In the genomic region with DNA sequence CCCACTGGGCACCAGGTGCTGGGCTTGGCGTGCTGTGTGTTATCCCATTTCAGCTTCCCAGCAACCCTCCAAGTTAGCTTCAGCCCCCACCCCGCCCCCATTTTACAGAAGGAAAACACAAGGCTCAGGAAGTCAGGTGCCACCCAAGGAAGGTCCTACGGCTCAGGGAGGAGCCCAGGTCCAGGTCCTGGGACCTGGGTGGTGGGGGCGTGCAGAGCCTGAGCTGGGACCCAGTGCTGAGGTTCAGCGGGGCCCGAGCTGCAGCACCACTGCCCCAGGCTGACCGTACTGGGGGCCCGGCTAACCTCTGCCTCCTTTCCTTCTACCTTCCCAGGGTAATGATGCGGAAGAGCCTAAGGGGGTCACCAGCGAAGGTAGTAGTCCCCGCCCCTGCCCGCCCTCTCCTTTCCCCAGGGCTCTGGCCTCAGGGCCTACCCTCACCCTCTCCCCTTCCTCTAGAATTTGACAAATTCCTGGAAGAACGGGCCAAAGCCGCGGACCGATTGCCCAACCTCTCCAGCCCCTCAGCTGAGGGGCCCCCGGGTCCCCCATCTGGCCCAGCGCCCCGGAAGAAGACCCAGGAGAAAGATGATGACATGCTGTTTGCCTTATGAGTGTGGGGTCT, we compare ENCODE assay signal across 23 cellular contexts. TPM values are rescaled to one million over a fixed set of nuclear protein-coding genes. Genes with fewer than 3 reads are reported as not detected.
A peak's percentile ranks its signal among the peaks of the same experiment; 100 is the strongest.
DNase-seq lines count a peak whose midpoint lies in the region; ATAC-seq, FAIRE-seq and TF ChIP-seq lines count a peak whose summit lies in the region.
"Had no signal": no experiment of that assay in that cellular context is flagged by ENCODE, and none has a peak within 500 bp of the region (broad histone marks: within the 10 kb centered on the region; RNA-seq: fewer than 3 reads in every experiment).

No MANE protein-coding gene starts in this region.

- FAIRE-seq in kidney (lab: Jason Lieb, UNC): no peak
- FAIRE-seq: A549, G401.6, GM12892, H54 had no signal

- H3K27ac ChIP-seq in BLaER1: 0 out of 2 replicates have a peak overlapping the region, but pooled peaks have one; percentile 13
- no peak overlapping the region for H3K27ac ChIP-seq in KMS-11
- H3K27ac ChIP-seq in kidney (ENCODE audit: low read depth in 2 of 2, low read length in 2 of 2): no peak overlapping the region
- no peak overlapping the region for H3K27ac ChIP-seq in CD4-positive, alpha-beta T cell (ENCODE audit: low read depth, low read length)
- no peak overlapping the region for H3K27ac ChIP-seq in CD8-positive, alpha-beta memory T cell (ENCODE audit: low read depth, low read length)
- no peak overlapping the region for H3K27ac ChIP-seq in CD4-positive, alpha-beta memory T cell (ENCODE audit: low read depth, low read length)
- H3K27ac ChIP-seq: A549 had no signal

- H2AFZ ChIP-seq in KMS-11 (ENCODE audit: low read depth): no peak overlapping the region

- peak overlapping the region; percentile 68 for H3K27ac Mint-ChIP-seq in stimulated activated effector memory CD8-positive, alpha-beta T cell treated with anti-CD3 and anti-CD28 coated beads, Interleukin-12 subunit alpha, Interleukin-12 subunit beta, amount 100 ng/mL, for 72 hours
- no peak overlapping the region for H3K27ac Mint-ChIP-seq in CD4-positive, alpha-beta T cell
- H3K27ac Mint-ChIP-seq in CD8-positive, alpha-beta memory T cell: peak overlapping the region in 1 of 8 donors; percentile 71
- peak overlapping the region in 1 of 7 donors; percentile 30 for H3K27ac Mint-ChIP-seq in CD4-positive, alpha-beta memory T cell
- H3K27ac Mint-ChIP-seq: HFFc6 had no signal

- peaks cover 52% of the 10 kb centered on the region for H3K36me3 ChIP-seq in BLaER1
- no peaks in the 10 kb centered on the region for H3K36me3 ChIP-seq in KMS-11 (ENCODE audit: insufficient read depth)
- H3K36me3 ChIP-seq in kidney (ENCODE audit: control insufficient read depth in 1 of 2, insufficient read depth in 2 of 2, low read length in 2 of 2): peaks cover 17 to 29% of the 10 kb centered on the region in 2 donors
- no peaks in the 10 kb centered on the region for H3K36me3 ChIP-seq in CD8-positive, alpha-beta memory T cell (ENCODE audit: insufficient read depth, low read length)
- H3K36me3 ChIP-seq in CD4-positive, alpha-beta memory T cell (ENCODE audit: insufficient read depth, low read length): peaks cover 9% of the 10 kb centered on the region
- H3K36me3 ChIP-seq: HAP-1 had no signal

- H4K20me1 ChIP-seq in BLaER1 (no peaks in the 10 kb centered on the region), KMS-11 (ENCODE audit: insufficient read depth) (no peaks in the 10 kb centered on the region)

- H3K27me3 ChIP-seq in BLaER1 (no peaks in the 10 kb centered on the region), KMS-11 (ENCODE audit: insufficient read depth, low read depth) (no peaks in the 10 kb centered on the region)
- no peaks in the 10 kb centered on the region for H3K27me3 ChIP-seq in CD4-positive, alpha-beta T cell (ENCODE audit: control insufficient read depth, insufficient read depth, low read length)
- H3K27me3 ChIP-seq in CD8-positive, alpha-beta memory T cell (ENCODE audit: insufficient read depth, low read length, poor library complexity, severe bottlenecking): no peaks in the 10 kb centered on the region
- H3K27me3 ChIP-seq in CD4-positive, alpha-beta memory T cell (ENCODE audit: insufficient read depth, low read length): no peaks in the 10 kb centered on the region
- H3K27me3 ChIP-seq: BE2C had no signal

- H3K9ac ChIP-seq in BLaER1 (no peak overlapping the region), KMS-11 (no peak overlapping the region), kidney (ENCODE audit: low read length in 2 of 2) (no peak overlapping the region)

- H3K4me1 ChIP-seq in BLaER1 (peaks cover 51% of the 10 kb centered on the region), KMS-11 (ENCODE audit: low read depth, poor library complexity, severe bottlenecking) (peaks cover 52% of the 10 kb centered on the region), kidney (ENCODE audit: control insufficient read depth in 1 of 2, insufficient read depth in 1 of 2, low read depth in 1 of 2, low read length in 2 of 2) (peaks cover 0 to 12% of the 10 kb centered on the region in 2 donors)
- H3K4me1 ChIP-seq in CD8-positive, alpha-beta memory T cell (ENCODE audit: insufficient read depth, low read length): peaks cover 7% of the 10 kb centered on the region
- H3K4me1 ChIP-seq in CD4-positive, alpha-beta memory T cell (ENCODE audit: insufficient read depth, low read length): peaks cover 14% of the 10 kb centered on the region

- no peaks in the 10 kb centered on the region for H3K36me3 Mint-ChIP-seq in stimulated activated effector memory CD8-positive, alpha-beta T cell treated with anti-CD3 and anti-CD28 coated beads, Interleukin-12 subunit alpha, Interleukin-12 subunit beta, amount 100 ng/mL, for 72 hours
- H3K36me3 Mint-ChIP-seq in CD4-positive, alpha-beta T cell (ENCODE audit: low read depth): peaks cover 25% of the 10 kb centered on the region
- peaks cover 0 to 35% (median 2%) of the 10 kb centered on the region in 3 donors for H3K36me3 Mint-ChIP-seq in CD8-positive, alpha-beta memory T cell
- peaks cover 0 to 21% of the 10 kb centered on the region in 2 donors for H3K36me3 Mint-ChIP-seq in CD4-positive, alpha-beta memory T cell

- peaks cover 19% of the 10 kb centered on the region for H3K4me1 Mint-ChIP-seq in stimulated activated effector memory CD8-positive, alpha-beta T cell treated with anti-CD3 and anti-CD28 coated beads, Interleukin-12 subunit alpha, Interleukin-12 subunit beta, amount 100 ng/mL, for 72 hours
- peaks cover 15% of the 10 kb centered on the region for H3K4me1 Mint-ChIP-seq in CD4-positive, alpha-beta T cell (ENCODE audit: low read depth)
- H3K4me1 Mint-ChIP-seq in CD8-positive, alpha-beta memory T cell: peaks cover 10 to 16% (median 14%) of the 10 kb centered on the region in 3 donors
- H3K4me1 Mint-ChIP-seq in CD4-positive, alpha-beta memory T cell: peaks cover 11 to 16% (median 14%) of the 10 kb centered on the region in 4 donors

- no peak for TF ChIP-seq CTCF in KMS-11 (conservative IDR thresholded peaks at IDR 0.05; ENCODE audit: low read depth, low read length)
- TF ChIP-seq CTCF in kidney (IDR thresholded peaks at IDR 0.05; ENCODE audit: borderline replicate concordance, extremely low read depth, insufficient read depth): no peak
- no peak for TF ChIP-seq CTCF in CD4-positive, alpha-beta T cell (IDR thresholded peaks at IDR 0.05)

- H3K4me3 ChIP-seq in BLaER1: no peak overlapping the region
- no peak overlapping the region for H3K4me3 ChIP-seq in KMS-11 (IDR thresholded peaks at IDR 0.05; ENCODE audit: insufficient read depth, low read depth, low read length)
- no peak overlapping the region for H3K4me3 ChIP-seq in kidney (ENCODE audit: low read length in 2 of 2)
- no peak overlapping the region for H3K4me3 ChIP-seq in CD8-positive, alpha-beta memory T cell (ENCODE audit: low read length)
- H3K4me3 ChIP-seq in CD4-positive, alpha-beta memory T cell (ENCODE audit: low read length in 2 of 2): no peak overlapping the region
- H3K4me3 ChIP-seq: A549, HAP-1 had no signal

- POLR2A ChIA-PET in CD4-positive, alpha-beta T cell (lab: Charles Lee): no interaction called here
- POLR2A ChIA-PET in CD8-positive, alpha-beta memory T cell (lab: Charles Lee): no interaction called here
- POLR2A ChIA-PET in CD4-positive, alpha-beta memory T cell (lab: Charles Lee; ENCODE audit: partially characterized antibody): interaction anchor here (1.8 kb wide), 1 partner anchor 16 kb away, joined by 4 read pairs; no protein-coding TSS in a partner anchor

- no peak overlapping the region for H3K4me2 ChIP-seq in BLaER1
- H3K4me2 ChIP-seq in KMS-11: peak overlapping the region; percentile 89; the same call in 1 of the 2 replicates
- H3K4me2 ChIP-seq: A549 had no signal

- H3K27me3 Mint-ChIP-seq in CD4-positive, alpha-beta T cell: peaks cover 7% of the 10 kb centered on the region
- H3K27me3 Mint-ChIP-seq in CD8-positive, alpha-beta memory T cell: peaks cover 5 to 6% of the 10 kb centered on the region in 2 donors
- peaks cover 0 to 1% of the 10 kb centered on the region in 2 donors for H3K27me3 Mint-ChIP-seq in CD4-positive, alpha-beta memory T cell

- no peaks in the 10 kb centered on the region for H3K9me3 Mint-ChIP-seq in stimulated activated effector memory CD8-positive, alpha-beta T cell treated with anti-CD3 and anti-CD28 coated beads, Interleukin-12 subunit alpha, Interleukin-12 subunit beta, amount 100 ng/mL, for 72 hours
- H3K9me3 Mint-ChIP-seq in CD4-positive, alpha-beta T cell: no peaks in the 10 kb centered on the region
- H3K9me3 Mint-ChIP-seq in CD8-positive, alpha-beta memory T cell: no peaks in the 10 kb centered on the region
- H3K9me3 Mint-ChIP-seq in CD4-positive, alpha-beta memory T cell: peaks cover 0 to 2% (median 0%) of the 10 kb centered on the region in 8 donors
- H3K9me3 Mint-ChIP-seq: HFFc6 had no signal

- H3K4me3 Mint-ChIP-seq in stimulated activated effector memory CD8-positive, alpha-beta T cell treated with anti-CD3 and anti-CD28 coated beads, Interleukin-12 subunit alpha, Interleukin-12 subunit beta, amount 100 ng/mL, for 72 hours: no peak overlapping the region
- H3K4me3 Mint-ChIP-seq in CD4-positive, alpha-beta T cell: no peak overlapping the region
- H3K4me3 Mint-ChIP-seq in CD8-positive, alpha-beta memory T cell: no peak overlapping the region
- no peak overlapping the region for H3K4me3 Mint-ChIP-seq in CD4-positive, alpha-beta memory T cell
- H3K4me3 Mint-ChIP-seq: HFFc6 had no signal

- no peaks in the 10 kb centered on the region for H3K79me2 ChIP-seq in KMS-11 (ENCODE audit: insufficient read depth, low read depth)

- DNase-seq in kidney: peak; percentile 54
- DNase-seq in stimulated activated effector memory CD8-positive, alpha-beta T cell treated with anti-CD3 and anti-CD28 coated beads, Interleukin-12 subunit alpha, Interleukin-12 subunit beta, amount 100 ng/mL, for 72 hours (ENCODE audit: low spot score in 2 of 2): no peak
- no peak for DNase-seq in CD4-positive, alpha-beta T cell
- no peak for DNase-seq in CD8-positive, alpha-beta memory T cell
- no peak for DNase-seq in CD4-positive, alpha-beta memory T cell
- DNase-seq: 8988T, ACHN, AML-193, BE2C, C1 segment of cervical spinal cord, Calu3, COR-L47, DMS53, DMS79 treated with DMSO at 0.1 percent for 48 hours, GOT3, HFFc6 had no signal

- H3K9me3 ChIP-seq in BLaER1 (peaks cover 9% of the 10 kb centered on the region; the same call in 1 of the 2 replicates), kidney (ENCODE audit: control insufficient read depth in 1 of 2, low read length in 2 of 2) (no peaks in the 10 kb centered on the region)
- no peaks in the 10 kb centered on the region for H3K9me3 ChIP-seq in CD4-positive, alpha-beta T cell (ENCODE audit: control insufficient read depth, low read length)
- H3K9me3 ChIP-seq in CD8-positive, alpha-beta memory T cell (ENCODE audit: low read length): no peaks in the 10 kb centered on the region
- no peaks in the 10 kb centered on the region for H3K9me3 ChIP-seq in CD4-positive, alpha-beta memory T cell (ENCODE audit: control insufficient read depth in 1 of 2, low read length in 2 of 2)
- H3K9me3 ChIP-seq: A549, BE2C, HAP-1 had no signal

- intact Hi-C loops in kidney (cut with DNase I): loop anchor here (10.0 kb wide), 1 partner anchor 238 kb away; no protein-coding TSS in a partner anchor
- intact Hi-C loops in CD4-positive, alpha-beta T cell (cut with DNase I, micrococcal nuclease): no loop called here
- intact Hi-C loops in CD4-positive, alpha-beta memory T cell (cut with micrococcal nuclease): no loop called here

- ATAC-seq in stimulated activated effector memory CD8-positive, alpha-beta T cell treated with anti-CD3 and anti-CD28 coated beads, Interleukin-12 subunit alpha, Interleukin-12 subunit beta, amount 100 ng/mL, for 72 hours: no peak
- ATAC-seq in CD4-positive, alpha-beta T cell (ENCODE audit: poor library complexity): no peak
- ATAC-seq: A549 had no signal

- CTCF ChIA-PET in CD4-positive, alpha-beta T cell (lab: Charles Lee): interaction anchor here (0.6 kb wide), 1 partner anchor 93 kb away, joined by 3 read pairs; no protein-coding TSS in a partner anchor
- CTCF ChIA-PET in CD8-positive, alpha-beta memory T cell (lab: Charles Lee): no interaction called here
- CTCF ChIA-PET in CD4-positive, alpha-beta memory T cell (lab: Charles Lee; ENCODE audit: partially characterized antibody): interaction anchor here (1.4 kb wide), 1 partner anchor 237 kb away, joined by 4 read pairs; no protein-coding TSS in a partner anchor

RNA-seq across cellular contexts. Expression of gene HMOX1, which starts 34.2 kb away (rescaled TPM):
- 37.7 TPM for total RNA-seq in kidney
- 234 TPM for polyA plus RNA-seq in kidney (ENCODE audit: insufficient read depth, low read depth, low replicate concordance)
- 1 to 10 TPM; 1.1 to 1.5 TPM for total RNA-seq in CD4-positive, alpha-beta T cell
- 1 to 10 TPM; 5.1 to 5.6 TPM for total RNA-seq in CD8-positive, alpha-beta memory T cell
- 0.25 TPM for polyA plus RNA-seq in CD8-positive, alpha-beta memory T cell
- 1 to 10 TPM; 7.7 to 8.3 TPM for total RNA-seq in CD4-positive, alpha-beta memory T cell
- under 1 TPM in 1 of 2 donors, not detected in 1; 0.20 TPM for polyA plus RNA-seq in CD4-positive, alpha-beta memory T cell

RNA-seq across cellular contexts. Expression of gene TOM1, which starts 47.0 kb away (rescaled TPM):
- total RNA-seq in kidney: 68.2 TPM
- 67.0 TPM for polyA plus RNA-seq in kidney (ENCODE audit: insufficient read depth, low read depth, low replicate concordance)
- total RNA-seq in CD4-positive, alpha-beta T cell: 100 to 1,000 TPM; 211 to 219 TPM
- total RNA-seq in CD8-positive, alpha-beta memory T cell: 10 to 100 TPM; 15.1 to 17.0 TPM
- 34.5 TPM for polyA plus RNA-seq in CD8-positive, alpha-beta memory T cell
- 10 to 100 TPM; 76.1 to 82.2 TPM for total RNA-seq in CD4-positive, alpha-beta memory T cell
- 10 to 100 TPM; 55.7 to 56.0 TPM for polyA plus RNA-seq in CD4-positive, alpha-beta memory T cell

RNA-seq across cellular contexts. Expression of gene MCM5, which starts 53.2 kb away (rescaled TPM):
- total RNA-seq in kidney: 26.4 TPM
- 10.2 TPM for polyA plus RNA-seq in kidney (ENCODE audit: insufficient read depth, low read depth, low replicate concordance)
- total RNA-seq in CD4-positive, alpha-beta T cell: 10 to 100 TPM; 21.6 to 22.6 TPM
- total RNA-seq in CD8-positive, alpha-beta memory T cell: 100 to 1,000 TPM; 287 to 300 TPM
- 28.4 TPM for polyA plus RNA-seq in CD8-positive, alpha-beta memory T cell
- 10 to 100 TPM; 48.5 to 58.1 TPM for total RNA-seq in CD4-positive, alpha-beta memory T cell
- polyA plus RNA-seq in CD4-positive, alpha-beta memory T cell: 10 to 100 TPM; 22.0 to 26.9 TPM

Comparison
In these comparisons a context has a peak if more than half of its experiments do, and no peak if none do; other contexts are left out.
1. RNA of gene MCM5, which starts 53.2 kb away (total RNA-seq): 287 to 300 TPM in CD8-positive, alpha-beta memory T cell; 48.5 to 58.1 TPM in CD4-positive, alpha-beta memory T cell, 26.4 TPM in kidney (single experiment) and 21.6 to 22.6 TPM in CD4-positive, alpha-beta T cell; every median in the first group is over 4 times any median in the second.